In the genomic region with DNA sequence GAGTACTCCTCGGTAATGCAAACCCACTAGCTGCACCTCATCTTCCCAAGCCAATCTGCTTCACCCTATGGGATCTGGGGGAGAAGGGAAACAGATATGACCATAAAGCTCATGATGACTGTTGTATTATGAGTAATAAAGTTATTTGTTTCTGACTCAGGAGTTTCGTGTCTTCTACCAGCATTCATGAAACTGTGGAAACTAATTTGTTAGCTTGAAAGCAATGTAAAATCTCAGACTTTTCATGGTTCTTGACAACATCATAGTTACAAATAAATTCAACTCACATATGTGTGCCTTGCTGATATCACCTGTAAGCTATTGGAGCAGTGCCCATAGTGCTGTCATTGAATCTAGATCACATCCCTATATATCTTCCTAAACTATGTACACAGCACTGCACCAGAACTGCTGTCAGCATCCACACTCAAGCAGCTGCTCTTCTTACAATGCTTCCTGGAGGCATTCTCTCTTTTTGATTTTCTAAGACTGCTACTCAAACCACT, we compare ENCODE assay signal across 15 cellular contexts.
DNase-seq lines count a peak whose midpoint lies in the region; ATAC-seq, FAIRE-seq and TF ChIP-seq lines count a peak whose summit lies in the region.
"Had no signal": no experiment of that assay in that cellular context is flagged by ENCODE, and none has a peak within 500 bp of the region (broad histone marks: within the 10 kb centered on the region; RNA-seq: fewer than 3 reads in every experiment).

No MANE protein-coding gene starts in this region.

- no peak overlapping the region for H3K4me3 ChIP-seq in pancreas
- H3K4me3 ChIP-seq: ascending aorta, thyroid gland had no signal

- DNase-seq in foreskin keratinocyte (peak in 1 of 2 donors; percentile 23), caudate nucleus (lab: John Stamatoyannopoulos, UW) (no peak), pancreas (no peak)
- DNase-seq in activated CD4-positive, CD25-positive, alpha-beta regulatory T cell (lab: John Stamatoyannopoulos, UW): no peak
- DNase-seq: activated CD4-positive, CD25-positive, alpha-beta regulatory T cell treated with anti-CD3 and anti-CD28 coated beads, Interleukin-2, amount 50 U/mL, for 72 hours; immature natural killer cell; NCI-H1092; stimulated activated CD4-positive, alpha-beta T cell treated with anti-CD3 and anti-CD28 coated beads, Interleukin-12 subunit alpha, Interleukin-12 subunit beta, amount 100 ng/mL, for 4 hours; SW 1271; thyroid gland had no signal

- H3K4me1 ChIP-seq in foreskin keratinocyte (no peaks in the 10 kb centered on the region), pancreas (no peaks in the 10 kb centered on the region)
- H3K4me1 ChIP-seq: ascending aorta, parathyroid adenoma, thyroid gland had no signal

- TF ChIP-seq CTCF in foreskin keratinocyte (conservative IDR thresholded peaks at IDR 0.05): no peak
- TF ChIP-seq CTCF in pancreas (IDR thresholded peaks at IDR 0.05): no peak

- H3K27ac ChIP-seq in foreskin keratinocyte (no peak overlapping the region), caudate nucleus (ENCODE audit: low read depth, low read length) (no peak overlapping the region), pancreas (no peak overlapping the region)
- H3K27ac ChIP-seq: ascending aorta, parathyroid adenoma, thyroid gland had no signal

- H3K36me3 ChIP-seq in pancreas: no peaks in the 10 kb centered on the region
- H3K36me3 ChIP-seq: ascending aorta, thyroid gland had no signal

- no peaks in the 10 kb centered on the region for H3K9me3 ChIP-seq in pancreas
- H3K9me3 ChIP-seq: ascending aorta, thyroid gland had no signal

- intact Hi-C loops in pancreas (cut with DNase I): no loop called here

- WGBS in pancreas, 2 donors: 72 to 82% methylated on average over 2 of the region's 2 CpGs

- ATAC-seq in GM18861 (IDR thresholded peaks at IDR 0.05; ENCODE audit: unreplicated experiment) (peak; percentile 65), GM21619 (IDR thresholded peaks at IDR 0.05; ENCODE audit: unreplicated experiment) (peak; percentile 70), HG03159 (IDR thresholded peaks at IDR 0.05; ENCODE audit: unreplicated experiment) (peak; percentile 60), foreskin keratinocyte (peak; percentile 76), pancreas (no peak)

- H3K27me3 ChIP-seq in foreskin keratinocyte (no peaks in the 10 kb centered on the region), pancreas (no peaks in the 10 kb centered on the region)
- H3K27me3 ChIP-seq: ascending aorta, thyroid gland had no signal

- no peak for FAIRE-seq in pancreas (lab: Jason Lieb, UNC)

Comparison
In these comparisons a context has a peak if more than half of its experiments do, and no peak if none do; other contexts are left out.
1. ATAC-seq: peak in GM18861 (single experiment), GM21619 (single experiment), HG03159 (single experiment) and foreskin keratinocyte (single experiment); none in pancreas (0 of 4).